Comparison of ENCODE assay signal across 8 cellular contexts in genomic region chr5:1343931-1344901, GRCh38. TPM values are rescaled to one million over a fixed set of nuclear protein-coding genes. Genes with fewer than 3 reads are reported as not detected.
DNase-seq lines count a peak whose midpoint lies in the region; ATAC-seq and TF ChIP-seq lines count a peak whose summit lies in the region.

No MANE protein-coding gene starts in this region.

- peak overlapping the region; percentile 75 for H3K9ac ChIP-seq in SU-DHL-6 (ENCODE audit: low read length)

- H3K79me2 ChIP-seq in SU-DHL-6 (ENCODE audit: insufficient read depth, low read length) = peaks cover 39% of the 10 kb centered on the region

- H3K9me2 ChIP-seq in SU-DHL-6 (replicated peaks; ENCODE audit: insufficient read depth, low read length) = no peaks in the 10 kb centered on the region

- H3K4me3 ChIP-seq in SU-DHL-6 (ENCODE audit: insufficient read depth, low read length, poor library complexity, severe bottlenecking) = peak overlapping the region; percentile 62
- peak overlapping the region; percentile 79 to 89 for H3K4me3 ChIP-seq in muscle layer of duodenum (ENCODE audit: low read depth in 1 of 2, low read length in 2 of 2)

- H3K27me3 ChIP-seq in SU-DHL-6 (ENCODE audit: low read length) = no peaks in the 10 kb centered on the region
- H3K27me3 ChIP-seq in muscle layer of duodenum (ENCODE audit: low read depth, low read length) = no peaks in the 10 kb centered on the region

- no peak for TF ChIP-seq CTCF in SU-DHL-6 (IDR thresholded peaks at IDR 0.05; ENCODE audit: insufficient read depth, low read length, poor library complexity, severe bottlenecking)

- H3K9me3 ChIP-seq in SU-DHL-6 (ENCODE audit: insufficient read depth, low read length) (no peaks in the 10 kb centered on the region), muscle layer of duodenum (ENCODE audit: control insufficient read depth in 1 of 2, low read length in 2 of 2) (no peaks in the 10 kb centered on the region)

- peaks cover 7 to 23% of the 10 kb centered on the region in 2 donors for H3K4me1 ChIP-seq in muscle layer of duodenum (ENCODE audit: control insufficient read depth in 1 of 2, insufficient read depth in 2 of 2, low read length in 2 of 2)

- no peaks in the 10 kb centered on the region for H4K20me1 ChIP-seq in SU-DHL-6 (ENCODE audit: low read depth, low read length)

- peak; percentile 72 for DNase-seq in activated effector memory CD4-positive, alpha-beta T cell treated with anti-CD3 and anti-CD28 coated beads, Interleukin-2, amount 50 U/mL, for 16 hours
- DNase-seq in activated effector memory CD4-positive, alpha-beta T cell treated with Interleukin-2 at 50 U/mL for 16 hours = no peak
- peak; percentile 51 for DNase-seq in dermis blood vessel endothelial cell
- DNase-seq in NK-92 (lab: John Stamatoyannopoulos, UW; ENCODE audit: unreplicated experiment) = no peak
- DNase-seq in epidermal melanocyte (ENCODE audit: insufficient read length, low spot score) = no peak

- peaks cover 28% of the 10 kb centered on the region for H3F3A ChIP-seq in SU-DHL-6 (ENCODE audit: insufficient read depth)

- no peak overlapping the region for H2AFZ ChIP-seq in SU-DHL-6 (ENCODE audit: low read depth, low read length, severe bottlenecking)

- peak overlapping the region; percentile 89 for H3K4me2 ChIP-seq in SU-DHL-6 (ENCODE audit: low read depth, low read length, poor library complexity, severe bottlenecking)

- peak; percentile 17 for ATAC-seq in HG03064 (IDR thresholded peaks at IDR 0.05; ENCODE audit: low read depth, unreplicated experiment)

- H3K36me3 ChIP-seq in SU-DHL-6 (ENCODE audit: low read length) (peaks cover 6% of the 10 kb centered on the region; the same call in 1 of the 2 replicates), muscle layer of duodenum (ENCODE audit: control insufficient read depth in 1 of 2, insufficient read depth in 2 of 2, low read length in 2 of 2) (peaks cover 23 to 27% of the 10 kb centered on the region in 2 donors)

- H3K27ac ChIP-seq in SU-DHL-6 (ENCODE audit: low read depth, low read length) = peak overlapping the region; percentile 90
- peak overlapping the region; percentile 40 for H3K27ac ChIP-seq in muscle layer of duodenum (ENCODE audit: low read length)

RNA-seq across cellular contexts. Expression of gene CLPTM1L, which starts 0.7 kb away (rescaled TPM):
- total RNA-seq in dermis blood vessel endothelial cell = 234 and 315 TPM in 2 replicates

RNA-seq across cellular contexts. Expression of gene TERT, which starts 49.3 kb away (rescaled TPM):
- 0.09 and 0.17 TPM in 2 replicates for total RNA-seq in dermis blood vessel endothelial cell

Comparison
In these comparisons a context has a peak if more than half of its experiments do, and no peak if none do; other contexts are left out.
1. DNase-seq: peak in activated effector memory CD4-positive, alpha-beta T cell treated with anti-CD3 and anti-CD28 coated beads, Interleukin-2, amount 50 U/mL, for 16 hours (single experiment) and dermis blood vessel endothelial cell (single experiment); none in activated effector memory CD4-positive, alpha-beta T cell treated with Interleukin-2 at 50 U/mL for 16 hours (single experiment), NK-92 (single experiment) and epidermal melanocyte (single experiment).